In genomic region chr1:218284377-218284916, GRCh38 we compare ENCODE assay signal across 8 cellular contexts. TPM values are rescaled to one million over a fixed set of nuclear protein-coding genes. Genes with fewer than 3 reads are reported as not detected.
DNase-seq lines count a peak whose midpoint lies in the region; ATAC-seq and TF ChIP-seq lines count a peak whose summit lies in the region.

No MANE protein-coding gene starts in this region.

- peak overlapping the region; percentile 95 for H3K4me3 ChIP-seq in CD4-positive, CD25-positive, alpha-beta regulatory T cell (ENCODE audit: low read depth, low read length)
- H3K4me3 ChIP-seq in mesodermal cell (ENCODE audit: extremely low read depth, insufficient read depth, low read length, poor library complexity, severe bottlenecking) (peak overlapping the region; percentile 63), uterus (peak overlapping the region; percentile 50 to 53)

- TF ChIP-seq CTCF in chondrocyte (IDR thresholded peaks at IDR 0.05), result no peak
- no peak for TF ChIP-seq CTCF in uterus (IDR thresholded peaks at IDR 0.05)

- H3K4me1 Mint-ChIP-seq in CD4-positive, CD25-positive, alpha-beta regulatory T cell, result peaks cover 10 to 46% (median 32%) of the 10 kb centered on the region in 4 donors
- H3K4me1 Mint-ChIP-seq in chondrocyte (ENCODE audit: low read depth), result peaks cover 27% of the 10 kb centered on the region

- H3K4me1 ChIP-seq in CD4-positive, CD25-positive, alpha-beta regulatory T cell (ENCODE audit: control insufficient read depth, insufficient read depth, low read length, poor library complexity, severe bottlenecking), result peaks cover 20% of the 10 kb centered on the region
- H3K4me1 ChIP-seq in mesodermal cell (ENCODE audit: control insufficient read depth, insufficient read depth, low read length, poor library complexity, severe bottlenecking) (peaks cover 4% of the 10 kb centered on the region), uterus (no peaks in the 10 kb centered on the region)

- no peaks in the 10 kb centered on the region for H3K27me3 ChIP-seq in CD4-positive, CD25-positive, alpha-beta regulatory T cell (ENCODE audit: control insufficient read depth, insufficient read depth, low read length)
- peaks cover 0 to 2% of the 10 kb centered on the region in 2 donors for H3K27me3 ChIP-seq in uterus

- ATAC-seq in CD4-positive, CD25-positive, alpha-beta regulatory T cell (ENCODE audit: low read depth in 2 of 2), result no peak
- peak; percentile 30 for ATAC-seq in GM21447 (IDR thresholded peaks at IDR 0.05; ENCODE audit: unreplicated experiment)

- TF ChIP-seq POLR2A in uterus (IDR thresholded peaks at IDR 0.05), result no peak

- no peak for DNase-seq in CD4-positive, CD25-positive, alpha-beta regulatory T cell
- DNase-seq in LHCN-M2 (ENCODE audit: low read depth), result peak; percentile 8
- no peak for DNase-seq in chondrocyte (ENCODE audit: low spot score)
- DNase-seq in uterus, result no peak
- no peak for DNase-seq in islet precursor cell
- DNase-seq in stimulated activated naive CD4-positive, alpha-beta T cell treated with Interleukin-2 at 50 U/mL for 16 hours (lab: John Stamatoyannopoulos, UW), result no peak

- H3K9me3 ChIP-seq in CD4-positive, CD25-positive, alpha-beta regulatory T cell (ENCODE audit: control insufficient read depth in 2 of 2, low read length in 2 of 2), result peaks cover 3 to 5% of the 10 kb centered on the region in 2 experiments
- H3K9me3 ChIP-seq in mesodermal cell (ENCODE audit: control insufficient read depth, low read length) (peaks cover 5% of the 10 kb centered on the region), uterus (no peaks in the 10 kb centered on the region)

- peaks cover 22% of the 10 kb centered on the region for H3K27me3 Mint-ChIP-seq in CD4-positive, CD25-positive, alpha-beta regulatory T cell
- H3K27me3 Mint-ChIP-seq in chondrocyte (ENCODE audit: low read depth), result peaks cover 3% of the 10 kb centered on the region

- H3K27ac Mint-ChIP-seq in CD4-positive, CD25-positive, alpha-beta regulatory T cell, result peak overlapping the region; percentile 97 to 99 (median 98)
- peak overlapping the region; percentile 97 for H3K27ac Mint-ChIP-seq in chondrocyte (ENCODE audit: unreplicated experiment)

- H3K36me3 Mint-ChIP-seq in CD4-positive, CD25-positive, alpha-beta regulatory T cell, result no peaks in the 10 kb centered on the region
- peaks cover 2% of the 10 kb centered on the region for H3K36me3 Mint-ChIP-seq in chondrocyte (ENCODE audit: low read depth)

- H3K36me3 ChIP-seq in CD4-positive, CD25-positive, alpha-beta regulatory T cell (ENCODE audit: control insufficient read depth, insufficient read depth, low read length), result no peaks in the 10 kb centered on the region
- H3K36me3 ChIP-seq in mesodermal cell (ENCODE audit: control insufficient read depth, insufficient read depth, low read length) (no peaks in the 10 kb centered on the region), uterus (no peaks in the 10 kb centered on the region)

- peak overlapping the region; percentile 76 for H3K27ac ChIP-seq in CD4-positive, CD25-positive, alpha-beta regulatory T cell (ENCODE audit: insufficient read depth, low read length, poor library complexity, severe bottlenecking)
- peak overlapping the region; percentile 73 for H3K27ac ChIP-seq in mesodermal cell (ENCODE audit: low read depth, low read length, severe bottlenecking)
- H3K27ac ChIP-seq in uterus, result peak overlapping the region; percentile 84

- H3K4me3 Mint-ChIP-seq in CD4-positive, CD25-positive, alpha-beta regulatory T cell, result peak overlapping the region; percentile 95 to 100 (median 99)
- peak overlapping the region; percentile 99 for H3K4me3 Mint-ChIP-seq in chondrocyte (ENCODE audit: unreplicated experiment)

- peaks cover 0 to 5% (median 1%) of the 10 kb centered on the region in 7 donors for H3K9me3 Mint-ChIP-seq in CD4-positive, CD25-positive, alpha-beta regulatory T cell
- H3K9me3 Mint-ChIP-seq in chondrocyte (ENCODE audit: low read depth), result peaks cover 6% of the 10 kb centered on the region

- intact Hi-C loops in uterus (cut with DNase I; ENCODE audit: low total_unique reads), result no loop called here

- WGBS in mesodermal cell (ENCODE audit: insufficient coverage in 2 of 2), 2 experiments, result 53 to 68% methylated on average over 16 to 24 of the region's 26 CpGs

RNA-seq across cellular contexts. Expression of gene RRP15, which starts 0.6 kb away (rescaled TPM):
- 13.1 TPM for total RNA-seq in CD4-positive, CD25-positive, alpha-beta regulatory T cell
- 10 to 100 TPM in 2 of 4 donors, 1 to 10 TPM in 2; 9.2 to 22.8 (median 11.5) TPM for polyA plus RNA-seq in CD4-positive, CD25-positive, alpha-beta regulatory T cell
- total RNA-seq in LHCN-M2 (2014; rRNA removed) (8.2 and 8.9 TPM in 2 replicates), chondrocyte (15.2 to 18.2 TPM (median 16.9 TPM) in 3 replicates), uterus (10 to 100 TPM in 3 of 4 donors, 1 to 10 TPM in 1; 2.6 to 21.8 (median 12.9) TPM)
- polyA plus RNA-seq in LHCN-M2 (2012), result 8.6 TPM
- polyA plus RNA-seq in mesodermal cell (2013, experiment 1 of 2), result 8.6 TPM
- 9.8 TPM for polyA plus RNA-seq in mesodermal cell (2013, experiment 2 of 2)
